In the genomic region with DNA sequence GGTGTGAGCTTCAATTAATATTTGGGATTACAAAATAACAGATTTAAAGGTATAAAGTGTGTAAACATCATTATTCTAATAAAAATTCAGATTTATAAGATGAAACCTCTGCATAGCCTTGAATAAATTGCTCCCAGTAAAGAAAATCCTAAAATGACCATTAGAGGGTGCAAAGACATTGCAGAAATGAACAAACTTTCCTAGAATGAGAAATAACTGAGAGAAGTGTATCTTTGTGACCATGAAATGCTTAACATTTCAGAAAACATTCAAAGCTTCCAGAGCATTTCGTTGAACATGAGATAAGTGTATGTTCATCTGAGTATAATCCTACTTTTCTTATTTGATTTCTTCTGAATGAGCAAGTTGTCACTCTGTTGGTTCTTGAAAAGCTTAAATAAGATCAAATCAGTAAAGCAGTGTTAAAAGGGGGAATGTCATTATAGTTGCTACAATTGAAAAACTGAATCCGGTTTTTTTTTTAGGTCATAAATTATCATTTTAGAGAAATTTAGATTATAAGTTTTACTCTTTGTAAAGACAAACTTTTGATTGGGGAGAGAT, we compare ENCODE assay signal across 9 cellular contexts. TPM values are rescaled to one million over a fixed set of nuclear protein-coding genes. Genes with fewer than 3 reads are reported as not detected.
DNase-seq lines count a peak whose midpoint lies in the region; ATAC-seq and TF ChIP-seq lines count a peak whose summit lies in the region.
"Had no signal": no experiment of that assay in that cellular context is flagged by ENCODE, and none has a peak within 500 bp of the region (broad histone marks: within the 10 kb centered on the region; RNA-seq: fewer than 3 reads in every experiment).

No MANE protein-coding gene starts in this region.

- no peak for TF ChIP-seq POLR2A in prostate gland (IDR thresholded peaks at IDR 0.05)

- no peak overlapping the region for H3K4me3 ChIP-seq in prostate gland

- TF ChIP-seq CTCF in prostate gland (IDR thresholded peaks at IDR 0.05), result peak in 3 of 4 experiments; percentile 9 to 32 (median 28)

- intact Hi-C loops in prostate gland (cut with DNase I), result loop anchor here (5.0 kb wide), 1 partner anchor 590 kb away; no protein-coding TSS in a partner anchor
- intact Hi-C loops in activated T-helper 2 cell treated with anti-CD3 and anti-CD28 coated beads, Interferon-gamma antibody, Interleukin-2, Interleukin-4, amounts not matched to agents 10 μg/mL and 5 μg/mL and 100 μg/mL, durations not matched to agents 14 hours and 24 hours and 36 hours (cut with micrococcal nuclease), result loop anchor here (10.0 kb wide), 1 partner anchor 588 kb away; no protein-coding TSS in a partner anchor

- H3K4me1 ChIP-seq in prostate gland (replicated peaks), result no peaks in the 10 kb centered on the region

- H3K4me1 Mint-ChIP-seq in activated T-helper 2 cell treated with anti-CD3 and anti-CD28 coated beads, Interferon-gamma antibody, Interleukin-2, Interleukin-4, amounts not matched to agents 10 μg/mL and 5 μg/mL and 100 μg/mL, durations not matched to agents 14 hours and 24 hours and 36 hours (ENCODE audit: low read depth), result peaks cover 2% of the 10 kb centered on the region
- H3K4me1 Mint-ChIP-seq in activated T-helper 17 cell treated with anti-CD3 and anti-CD28 coated beads, Interleukin-2, amount 50 U/mL, for 72 hours, result no peaks in the 10 kb centered on the region
- H3K4me1 Mint-ChIP-seq in activated CD8-positive, alpha-beta T cell treated with anti-CD3 and anti-CD28 coated beads, Interleukin-2, amount 10 ng/mL, durations not matched to agents 7 days and 5 days (ENCODE audit: low read depth), result no peaks in the 10 kb centered on the region

- no peak for ATAC-seq in activated T-helper 17 cell treated with anti-CD3 and anti-CD28 coated beads, Interleukin-2, amount 50 U/mL, for 72 hours (replicated peaks)
- ATAC-seq in activated CD8-positive, alpha-beta T cell treated with anti-CD3 and anti-CD28 coated beads, Interleukin-2, amount 10 ng/mL, durations not matched to agents 7 days and 5 days, result no peak

- POLR2A ChIA-PET in activated CD8-positive, alpha-beta T cell treated with anti-CD3 and anti-CD28 coated beads, Interleukin-2, amount 10 ng/mL, durations not matched to agents 7 days and 5 days (lab: Charles Lee), result no interaction called here

- H3K9me3 Mint-ChIP-seq in activated T-helper 2 cell treated with anti-CD3 and anti-CD28 coated beads, Interferon-gamma antibody, Interleukin-2, Interleukin-4, amounts not matched to agents 10 μg/mL and 5 μg/mL and 100 μg/mL, durations not matched to agents 14 hours and 24 hours and 36 hours, result no peaks in the 10 kb centered on the region
- H3K9me3 Mint-ChIP-seq in activated T-helper 17 cell treated with anti-CD3 and anti-CD28 coated beads, Interleukin-2, amount 50 U/mL, for 72 hours, result no peaks in the 10 kb centered on the region
- H3K9me3 Mint-ChIP-seq in activated CD8-positive, alpha-beta T cell treated with anti-CD3 and anti-CD28 coated beads, Interleukin-2, amount 10 ng/mL, durations not matched to agents 7 days and 5 days (ENCODE audit: insufficient read depth), result no peaks in the 10 kb centered on the region
- H3K9me3 Mint-ChIP-seq: T-helper 1 cell treated with Interleukin-12 subunit alpha and Interleukin-12 subunit beta and Interleukin-4 antibody, amounts not matched to agents 30 μg/mL and 1 μg/mL, for 36 hours had no signal

- H3K27ac Mint-ChIP-seq in activated T-helper 2 cell treated with anti-CD3 and anti-CD28 coated beads, Interferon-gamma antibody, Interleukin-2, Interleukin-4, amounts not matched to agents 10 μg/mL and 5 μg/mL and 100 μg/mL, durations not matched to agents 14 hours and 24 hours and 36 hours, result no peak overlapping the region
- H3K27ac Mint-ChIP-seq in activated T-helper 17 cell treated with anti-CD3 and anti-CD28 coated beads, Interleukin-2, amount 50 U/mL, for 72 hours, result no peak overlapping the region
- no peak overlapping the region for H3K27ac Mint-ChIP-seq in activated CD8-positive, alpha-beta T cell treated with anti-CD3 and anti-CD28 coated beads, Interleukin-2, amount 10 ng/mL, durations not matched to agents 7 days and 5 days
- H3K27ac Mint-ChIP-seq: T-helper 1 cell treated with Interleukin-12 subunit alpha and Interleukin-12 subunit beta and Interleukin-4 antibody, amounts not matched to agents 30 μg/mL and 1 μg/mL, for 36 hours had no signal

- no peaks in the 10 kb centered on the region for H3K36me3 Mint-ChIP-seq in activated T-helper 2 cell treated with anti-CD3 and anti-CD28 coated beads, Interferon-gamma antibody, Interleukin-2, Interleukin-4, amounts not matched to agents 10 μg/mL and 5 μg/mL and 100 μg/mL, durations not matched to agents 14 hours and 24 hours and 36 hours (ENCODE audit: low read depth)
- H3K36me3 Mint-ChIP-seq in activated T-helper 17 cell treated with anti-CD3 and anti-CD28 coated beads, Interleukin-2, amount 50 U/mL, for 72 hours (ENCODE audit: low read depth), result no peaks in the 10 kb centered on the region
- no peaks in the 10 kb centered on the region for H3K36me3 Mint-ChIP-seq in activated CD8-positive, alpha-beta T cell treated with anti-CD3 and anti-CD28 coated beads, Interleukin-2, amount 10 ng/mL, durations not matched to agents 7 days and 5 days (ENCODE audit: low read depth)

- 13% methylated on average over 2 of the region's 2 CpGs for WGBS in prostate gland

- H3K27ac ChIP-seq in prostate gland, result no peak overlapping the region

- DNase-seq in NCI-H2081 (lab: John Stamatoyannopoulos, UW) (peak; percentile 26 to 62), NCI-H2081 treated with DMSO at 0.1 percent for 48 hours (lab: John Stamatoyannopoulos, UW) (no peak), NCI-H446 treated with DMSO at 0.1 percent for 48 hours (lab: John Stamatoyannopoulos, UW) (peak; percentile 15), dermis microvascular lymphatic vessel endothelial cell (ENCODE audit: low read depth in 2 of 2) (peak; percentile 21 to 40), prostate gland (ENCODE audit: low spot score) (no peak)
- no peak for DNase-seq in activated T-helper 2 cell treated with anti-CD3 and anti-CD28 coated beads, Interferon-gamma antibody, Interleukin-2, Interleukin-4, amounts not matched to agents 10 μg/mL and 5 μg/mL and 100 μg/mL, durations not matched to agents 14 hours and 24 hours and 36 hours (ENCODE audit: low spot score)
- no peak for DNase-seq in activated CD8-positive, alpha-beta T cell treated with anti-CD3 and anti-CD28 coated beads, Interleukin-2, amount 10 ng/mL, durations not matched to agents 7 days and 5 days

- no peaks in the 10 kb centered on the region for H3K36me3 ChIP-seq in prostate gland

- CTCF ChIA-PET in activated CD8-positive, alpha-beta T cell treated with anti-CD3 and anti-CD28 coated beads, Interleukin-2, amount 10 ng/mL, durations not matched to agents 7 days and 5 days (lab: Charles Lee), result interaction anchor here (1.0 kb wide), 1 partner anchor 12 kb away, joined by 3 read pairs; no protein-coding TSS in a partner anchor

- no peaks in the 10 kb centered on the region for H3K27me3 ChIP-seq in prostate gland (replicated peaks; ENCODE audit: insufficient read depth)

- no peaks in the 10 kb centered on the region for H3K27me3 Mint-ChIP-seq in activated T-helper 2 cell treated with anti-CD3 and anti-CD28 coated beads, Interferon-gamma antibody, Interleukin-2, Interleukin-4, amounts not matched to agents 10 μg/mL and 5 μg/mL and 100 μg/mL, durations not matched to agents 14 hours and 24 hours and 36 hours (ENCODE audit: low read depth)
- no peaks in the 10 kb centered on the region for H3K27me3 Mint-ChIP-seq in activated T-helper 17 cell treated with anti-CD3 and anti-CD28 coated beads, Interleukin-2, amount 50 U/mL, for 72 hours
- H3K27me3 Mint-ChIP-seq in activated CD8-positive, alpha-beta T cell treated with anti-CD3 and anti-CD28 coated beads, Interleukin-2, amount 10 ng/mL, durations not matched to agents 7 days and 5 days (ENCODE audit: low read depth), result no peaks in the 10 kb centered on the region

- no peak overlapping the region for H3K4me3 Mint-ChIP-seq in activated T-helper 2 cell treated with anti-CD3 and anti-CD28 coated beads, Interferon-gamma antibody, Interleukin-2, Interleukin-4, amounts not matched to agents 10 μg/mL and 5 μg/mL and 100 μg/mL, durations not matched to agents 14 hours and 24 hours and 36 hours (ENCODE audit: low read depth)
- H3K4me3 Mint-ChIP-seq in activated T-helper 17 cell treated with anti-CD3 and anti-CD28 coated beads, Interleukin-2, amount 50 U/mL, for 72 hours, result no peak overlapping the region
- H3K4me3 Mint-ChIP-seq in activated CD8-positive, alpha-beta T cell treated with anti-CD3 and anti-CD28 coated beads, Interleukin-2, amount 10 ng/mL, durations not matched to agents 7 days and 5 days, result no peak overlapping the region
- H3K4me3 Mint-ChIP-seq: T-helper 1 cell treated with Interleukin-12 subunit alpha and Interleukin-12 subunit beta and Interleukin-4 antibody, amounts not matched to agents 30 μg/mL and 1 μg/mL, for 36 hours had no signal

- no peaks in the 10 kb centered on the region for H3K9me3 ChIP-seq in prostate gland

RNA-seq across cellular contexts. Expression of a gene that starts 24.7 kb away (rescaled TPM):
- 3.4 and 4.2 TPM in 2 replicates for total RNA-seq in dermis microvascular lymphatic vessel endothelial cell
- total RNA-seq in prostate gland, result 10 to 100 TPM; 11.3 to 29.6 TPM
- 1.6 and 3.1 TPM in 2 replicates for total RNA-seq in activated T-helper 2 cell treated with anti-CD3 and anti-CD28 coated beads, Interferon-gamma antibody, Interleukin-2, Interleukin-4, amounts not matched to agents 10 μg/mL and 5 μg/mL and 100 μg/mL, durations not matched to agents 14 hours and 24 hours and 36 hours
- 1 to 10 TPM in 1 of 2 donors, under 1 TPM in 1; 0.39 to 1.3 TPM for total RNA-seq in activated T-helper 17 cell treated with anti-CD3 and anti-CD28 coated beads, Interleukin-2, amount 50 U/mL, for 72 hours
- total RNA-seq in activated CD8-positive, alpha-beta T cell treated with anti-CD3 and anti-CD28 coated beads, Interleukin-2, amount 10 ng/mL, durations not matched to agents 7 days and 5 days, result under 1 TPM; 0.29 to 0.40 TPM

Comparison
In these comparisons a context has a peak if more than half of its experiments do, and no peak if none do; other contexts are left out.
1. DNase-seq: peak in NCI-H2081 (2 of 2), NCI-H446 treated with DMSO at 0.1 percent for 48 hours (single experiment) and dermis microvascular lymphatic vessel endothelial cell (2 of 2); none in NCI-H2081 treated with DMSO at 0.1 percent for 48 hours (single experiment), prostate gland (single experiment), activated T-helper 2 cell treated with anti-CD3 and anti-CD28 coated beads, Interferon-gamma antibody, Interleukin-2, Interleukin-4, amounts not matched to agents 10 μg/mL and 5 μg/mL and 100 μg/mL, durations not matched to agents 14 hours and 24 hours and 36 hours (single experiment) and activated CD8-positive, alpha-beta T cell treated with anti-CD3 and anti-CD28 coated beads, Interleukin-2, amount 10 ng/mL, durations not matched to agents 7 days and 5 days (single experiment).